ENCODE assay signal across 9 cellular contexts in genomic region chr4:15400911-15401671, GRCh38. TPM values are rescaled to one million over a fixed set of nuclear protein-coding genes. Genes with fewer than 3 reads are reported as not detected.
DNase-seq lines count a peak whose midpoint lies in the region; ATAC-seq and TF ChIP-seq lines count a peak whose summit lies in the region.
"Had no signal": no experiment of that assay in that cellular context is flagged by ENCODE, and none has a peak within 500 bp of the region (broad histone marks: within the 10 kb centered on the region; RNA-seq: fewer than 3 reads in every experiment).

No MANE protein-coding gene starts in this region.

- peak overlapping the region; percentile 43 for H3K4me3 Mint-ChIP-seq in chondrocyte (ENCODE audit: unreplicated experiment)

- H3K9me3 ChIP-seq in DOHH2 (ENCODE audit: control insufficient read depth, insufficient read depth, low read length): no peaks in the 10 kb centered on the region
- H3K9me3 ChIP-seq in muscle layer of colon (ENCODE audit: low read length): no peaks in the 10 kb centered on the region
- H3K9me3 ChIP-seq in upper lobe of right lung: no peaks in the 10 kb centered on the region

- H3K4me2 ChIP-seq in DOHH2 (ENCODE audit: low read length): peak overlapping the region; percentile 38

- intact Hi-C loops in upper lobe of right lung (cut with DNase I): no loop called here

- H4K20me1 ChIP-seq in DOHH2 (ENCODE audit: control insufficient read depth, insufficient read depth, low read depth, low read length): no peaks in the 10 kb centered on the region

- no peaks in the 10 kb centered on the region for H3K9me2 ChIP-seq in DOHH2 (replicated peaks; ENCODE audit: control insufficient read depth, low read length)

- no peaks in the 10 kb centered on the region for H3F3A ChIP-seq in DOHH2 (ENCODE audit: control insufficient read depth, insufficient read depth)

- H3K27ac ChIP-seq in DOHH2 (ENCODE audit: low read depth, low read length) (no peak overlapping the region), muscle layer of colon (ENCODE audit: low read depth, low read length) (peak overlapping the region; percentile 43), upper lobe of right lung (peak overlapping the region; percentile 59)

- DNase-seq in chondrocyte (ENCODE audit: low spot score): no peak
- DNase-seq in upper lobe of right lung: peak; percentile 84
- DNase-seq in OCI-M1 (lab: John Stamatoyannopoulos, UW): no peak
- DNase-seq in erythroblast (lab: John Stamatoyannopoulos, UW): no peak

- H3K4me1 Mint-ChIP-seq in chondrocyte (ENCODE audit: low read depth): peaks cover 66% of the 10 kb centered on the region

- no peaks in the 10 kb centered on the region for H3K27me3 Mint-ChIP-seq in chondrocyte (ENCODE audit: low read depth)

- H3K36me3 ChIP-seq in DOHH2 (ENCODE audit: control insufficient read depth, low read length) (no peaks in the 10 kb centered on the region), muscle layer of colon (ENCODE audit: insufficient read depth, low read length) (no peaks in the 10 kb centered on the region), upper lobe of right lung (no peaks in the 10 kb centered on the region)

- peaks cover 10% of the 10 kb centered on the region for H3K4me1 ChIP-seq in DOHH2 (ENCODE audit: control insufficient read depth, low read length)
- H3K4me1 ChIP-seq in muscle layer of colon (ENCODE audit: insufficient read depth, low read length): peaks cover 39% of the 10 kb centered on the region
- H3K4me1 ChIP-seq in upper lobe of right lung: peaks cover 41% of the 10 kb centered on the region

- no peaks in the 10 kb centered on the region for H3K79me2 ChIP-seq in DOHH2 (ENCODE audit: control insufficient read depth, low read length)

- H3K27me3 ChIP-seq in DOHH2 (ENCODE audit: control insufficient read depth, low read length) (peaks cover 14% of the 10 kb centered on the region), muscle layer of colon (ENCODE audit: control insufficient read depth in 1 of 2, insufficient read depth in 2 of 2, low read length in 2 of 2) (no peaks in the 10 kb centered on the region), upper lobe of right lung (no peaks in the 10 kb centered on the region)

- ATAC-seq in HG02571 (IDR thresholded peaks at IDR 0.05; ENCODE audit: unreplicated experiment) (peak; percentile 56), upper lobe of right lung (peak; percentile 94)
- ATAC-seq: K562 had no signal

- H3K4me3 ChIP-seq in DOHH2 (ENCODE audit: low read length) (0 out of 2 replicates have a peak overlapping the region, but pooled peaks have one; percentile 8), muscle layer of colon (ENCODE audit: low read depth in 1 of 2, low read length in 2 of 2) (no peak overlapping the region), upper lobe of right lung (no peak overlapping the region)
- H3K4me3 ChIP-seq: K562 had no signal

- no peak for TF ChIP-seq POLR2A in erythroblast (IDR thresholded peaks at IDR 0.05; ENCODE audit: low read length)

- no peak overlapping the region for H3K9ac ChIP-seq in muscle layer of colon (ENCODE audit: low read length)

- no peaks in the 10 kb centered on the region for H3K9me3 Mint-ChIP-seq in chondrocyte (ENCODE audit: low read depth)

- TF ChIP-seq CTCF in DOHH2 (IDR thresholded peaks at IDR 0.05; ENCODE audit: low read depth, low read length, poor library complexity, severe bottlenecking): no peak
- peak; percentile 27 for TF ChIP-seq CTCF in chondrocyte (IDR thresholded peaks at IDR 0.05)
- no peak for TF ChIP-seq CTCF in upper lobe of right lung (IDR thresholded peaks at IDR 0.05)

- H3K36me3 Mint-ChIP-seq in chondrocyte (ENCODE audit: low read depth): no peaks in the 10 kb centered on the region

- H3K27ac Mint-ChIP-seq in chondrocyte (ENCODE audit: unreplicated experiment): peak overlapping the region; percentile 63

TF ChIP-seq in PFSK-1, 5 proteins besides CTCF, POLR2A, EP300 and RAD21:
- TF ChIP-seq SIN3A (IDR thresholded peaks at IDR 0.05; ENCODE audit: borderline replicate concordance, insufficient read depth, low read length): no peak
- TF ChIP-seq FOXP2 (optimal IDR thresholded peaks at IDR 0.05; ENCODE audit: borderline replicate concordance, extremely low read depth, extremely low read length, insufficient read depth): peak; percentile 60
- no peak for TF ChIP-seq TAF1 (IDR thresholded peaks at IDR 0.05; ENCODE audit: borderline replicate concordance, insufficient read depth, low read length)
- 0 out of 2 replicates have a peak, but pooled peaks have one; percentile 33 for TF ChIP-seq POLR2AphosphoS5 (IDR thresholded peaks at IDR 0.05; ENCODE audit: low read depth, low read length)
- TF ChIP-seq REST (IDR thresholded peaks at IDR 0.05; ENCODE audit: insufficient read depth in 1 of 2, low read depth in 2 of 2, low read length in 2 of 2): 0 out of 4 replicates have a peak, but pooled peaks of 1 of the 2 experiments have one; percentile 60
TF ChIP-seq in PFSK-1: peak in this region for 3.

RNA-seq across cellular contexts. Expression of gene C1QTNF7, which starts 26.7 kb away (rescaled TPM):
- not detected for polyA plus RNA-seq in PFSK-1 (2012; ENCODE audit: insufficient read length, low read depth)
- total RNA-seq in chondrocyte (0.33 to 1.0 TPM (median 0.53 TPM) in 3 replicates), upper lobe of right lung (15.1 TPM)
- total RNA-seq: K562 had no signal
- polyA plus RNA-seq: K562 had no signal
